27 cellular contexts compared by ENCODE assay signal in genomic region chr2:152473151-152473857, GRCh38.
A peak's percentile ranks its signal among the peaks of the same experiment; 100 is the strongest.
DNase-seq lines count a peak whose midpoint lies in the region; ATAC-seq and TF ChIP-seq lines count a peak whose summit lies in the region.
"Had no signal": no experiment of that assay in that cellular context is flagged by ENCODE, and none has a peak within 500 bp of the region (broad histone marks: within the 10 kb centered on the region; RNA-seq: fewer than 3 reads in every experiment).

No MANE protein-coding gene starts in this region.

- H3K27me3 Mint-ChIP-seq in natural killer cell treated with Interleukin-12 subunit alpha and Interleukin-12 subunit beta and Interleukin-15 and Interleukin-18, amount 100 ng/mL, for 72 hours, result no peaks in the 10 kb centered on the region
- H3K27me3 Mint-ChIP-seq: stimulated activated naive B cell treated with anti-CD40 and anti-IgM and Interleukin-4, amounts not matched to agents 10 μg/mL and 1 μg/mL and 100 μg/mL, for 72 hours had no signal

- CTCF ChIA-PET in HEK293 (lab: Yijun Ruan, JAX), result interaction anchor here (1.1 kb wide), 1 partner anchor 18 kb away, joined by 4 read pairs; no protein-coding TSS in a partner anchor

- no peaks in the 10 kb centered on the region for H3K9me3 ChIP-seq in HEK293 (ENCODE audit: control insufficient read depth, insufficient read depth, low read depth, low read length)
- H3K9me3 ChIP-seq: Peyer's patch, SJSA1, suprapubic skin, uterus had no signal

- peak; percentile 53 for DNase-seq in kidney tubule cell (ENCODE audit: low spot score)
- DNase-seq in natural killer cell treated with Interleukin-12 subunit alpha and Interleukin-12 subunit beta and Interleukin-15 and Interleukin-18, amount 100 ng/mL, for 72 hours (ENCODE audit: low spot score), result no peak
- no peak for DNase-seq in posterior cingulate gyrus
- DNase-seq: activated CD4-positive, CD25-positive, alpha-beta regulatory T cell; activated CD8-positive, alpha-beta memory T cell treated with anti-CD3 and anti-CD28 coated beads, Interleukin-2, amount 10 ng/mL, durations not matched to agents 7 days and 5 days; activated naive CD4-positive, alpha-beta T cell treated with Interleukin-2 at 50 U/mL for 16 hours; activated T-cell treated with anti-CD3 and anti-CD28 coated beads, Interleukin-2, amount 50 U/mL, for 72 hours; brain microvascular endothelial cell; effector CD4-positive, alpha-beta T cell; foreskin fibroblast; immature natural killer cell; KG1; left ventricle myocardium superior; NCI-H1436 treated with DMSO at 0.1 percent for 48 hours; NCI-H2171; NCI-H524; Peyer's patch; stimulated activated naive B cell treated with anti-CD40 and anti-IgM and Interleukin-4, amounts not matched to agents 10 μg/mL and 1 μg/mL and 100 μg/mL, for 72 hours; uterus had no signal

- H3K36me3 ChIP-seq in HEK293 (ENCODE audit: control insufficient read depth in 2 of 2, insufficient read depth in 1 of 2, low read length in 2 of 2), result no peaks in the 10 kb centered on the region
- H3K36me3 ChIP-seq: brain microvascular endothelial cell, Peyer's patch, SJSA1, suprapubic skin, uterus had no signal

- H3K4me1 Mint-ChIP-seq in natural killer cell treated with Interleukin-12 subunit alpha and Interleukin-12 subunit beta and Interleukin-15 and Interleukin-18, amount 100 ng/mL, for 72 hours (ENCODE audit: low read depth in 2 of 2), result peaks cover 6 to 9% of the 10 kb centered on the region in 2 donors

- H3K36me3 Mint-ChIP-seq in natural killer cell treated with Interleukin-12 subunit alpha and Interleukin-12 subunit beta and Interleukin-15 and Interleukin-18, amount 100 ng/mL, for 72 hours, result no peaks in the 10 kb centered on the region
- H3K36me3 Mint-ChIP-seq: activated CD8-positive, alpha-beta memory T cell treated with anti-CD3 and anti-CD28 coated beads, Interleukin-2, amount 10 ng/mL, durations not matched to agents 7 days and 5 days; immature natural killer cell; stimulated activated naive B cell treated with anti-CD40 and anti-IgM and Interleukin-4, amounts not matched to agents 10 μg/mL and 1 μg/mL and 100 μg/mL, for 72 hours had no signal

- no peak for ATAC-seq in natural killer cell treated with Interleukin-12 subunit alpha and Interleukin-12 subunit beta and Interleukin-15 and Interleukin-18, amount 100 ng/mL, for 72 hours
- no peak for ATAC-seq in HG02642 (IDR thresholded peaks at IDR 0.05; ENCODE audit: poor library complexity, unreplicated experiment)
- ATAC-seq: activated CD8-positive, alpha-beta memory T cell treated with anti-CD3 and anti-CD28 coated beads, Interleukin-2, amount 10 ng/mL, durations not matched to agents 7 days and 5 days; activated T-cell treated with anti-CD3 and anti-CD28 coated beads, Interleukin-2, amount 50 U/mL, for 72 hours; left ventricle myocardium superior; stimulated activated naive B cell treated with anti-CD40 and anti-IgM and Interleukin-4, amounts not matched to agents 10 μg/mL and 1 μg/mL and 100 μg/mL, for 72 hours had no signal

- peaks cover 20% of the 10 kb centered on the region for H3K4me1 ChIP-seq in HEK293 (ENCODE audit: control insufficient read depth, insufficient read depth, low read length)
- H3K4me1 ChIP-seq: uterus had no signal

- H3K4me3 ChIP-seq in HEK293 (ENCODE audit: low read depth, low read length), result no peak overlapping the region
- H3K4me3 ChIP-seq: Peyer's patch, SJSA1, suprapubic skin, uterus had no signal

- POLR2A ChIA-PET in HEK293 (lab: Yijun Ruan, JAX), result no interaction called here

- intact Hi-C loops in posterior cingulate gyrus (cut with DNase I), result no loop called here

- no peak overlapping the region for H3K4me3 Mint-ChIP-seq in natural killer cell treated with Interleukin-12 subunit alpha and Interleukin-12 subunit beta and Interleukin-15 and Interleukin-18, amount 100 ng/mL, for 72 hours
- H3K4me3 Mint-ChIP-seq: activated CD8-positive, alpha-beta memory T cell treated with anti-CD3 and anti-CD28 coated beads, Interleukin-2, amount 10 ng/mL, durations not matched to agents 7 days and 5 days; activated T-cell treated with anti-CD3 and anti-CD28 coated beads, Interleukin-2, amount 50 U/mL, for 72 hours; immature natural killer cell; nephron; stimulated activated naive B cell treated with anti-CD40 and anti-IgM and Interleukin-4, amounts not matched to agents 10 μg/mL and 1 μg/mL and 100 μg/mL, for 72 hours had no signal

- no peak overlapping the region for H3K27ac Mint-ChIP-seq in natural killer cell treated with Interleukin-12 subunit alpha and Interleukin-12 subunit beta and Interleukin-15 and Interleukin-18, amount 100 ng/mL, for 72 hours
- H3K27ac Mint-ChIP-seq: activated CD8-positive, alpha-beta memory T cell treated with anti-CD3 and anti-CD28 coated beads, Interleukin-2, amount 10 ng/mL, durations not matched to agents 7 days and 5 days; activated T-cell treated with anti-CD3 and anti-CD28 coated beads, Interleukin-2, amount 50 U/mL, for 72 hours; immature natural killer cell; stimulated activated naive B cell treated with anti-CD40 and anti-IgM and Interleukin-4, amounts not matched to agents 10 μg/mL and 1 μg/mL and 100 μg/mL, for 72 hours had no signal

- TF ChIP-seq CTCF in HEK293 (tag by site-specific recombination; IDR thresholded peaks at IDR 0.05), result no peak
- no peak for TF ChIP-seq CTCF in VCaP (conservative IDR thresholded peaks at IDR 0.05)

- no peaks in the 10 kb centered on the region for H3K9me3 Mint-ChIP-seq in natural killer cell treated with Interleukin-12 subunit alpha and Interleukin-12 subunit beta and Interleukin-15 and Interleukin-18, amount 100 ng/mL, for 72 hours
- H3K9me3 Mint-ChIP-seq: activated T-cell treated with anti-CD3 and anti-CD28 coated beads, Interleukin-2, amount 50 U/mL, for 72 hours; immature natural killer cell; nephron; stimulated activated naive B cell treated with anti-CD40 and anti-IgM and Interleukin-4, amounts not matched to agents 10 μg/mL and 1 μg/mL and 100 μg/mL, for 72 hours had no signal

- no peak overlapping the region for H3K27ac ChIP-seq in HEK293 (ENCODE audit: extremely low read depth, low read depth, low read length)
- peak overlapping the region; percentile 25 for H3K27ac ChIP-seq in VCaP
- peak overlapping the region; percentile 44 for H3K27ac ChIP-seq in temporal lobe (ENCODE audit: low read depth, low read length)
- H3K27ac ChIP-seq: brain microvascular endothelial cell, parathyroid adenoma, Peyer's patch, SJSA1, uterus had no signal

TF ChIP-seq in HEK293, 187 proteins besides CTCF, POLR2A, EP300 and RAD21:
- TF ChIP-seq ZBTB44 (tag by site-specific recombination; IDR thresholded peaks at IDR 0.05) (peak; percentile 64; the same call in 1 of the 2 replicates), ZSCAN16 (tag by site-specific recombination; IDR thresholded peaks at IDR 0.05) (no peak), GLIS1 (tag by site-specific recombination; IDR thresholded peaks at IDR 0.05) (peak; percentile 32), IKZF3 (tag by site-specific recombination; IDR thresholded peaks at IDR 0.05) (no peak), ZNF398 (tag by site-specific recombination; IDR thresholded peaks at IDR 0.05) (0 out of 2 replicates have a peak, but pooled peaks have one; percentile 21), GFI1B (tag by site-specific recombination; IDR thresholded peaks at IDR 0.05) (no peak)
